Comparison of ENCODE assay signal across 34 cellular contexts in the genomic region with DNA sequence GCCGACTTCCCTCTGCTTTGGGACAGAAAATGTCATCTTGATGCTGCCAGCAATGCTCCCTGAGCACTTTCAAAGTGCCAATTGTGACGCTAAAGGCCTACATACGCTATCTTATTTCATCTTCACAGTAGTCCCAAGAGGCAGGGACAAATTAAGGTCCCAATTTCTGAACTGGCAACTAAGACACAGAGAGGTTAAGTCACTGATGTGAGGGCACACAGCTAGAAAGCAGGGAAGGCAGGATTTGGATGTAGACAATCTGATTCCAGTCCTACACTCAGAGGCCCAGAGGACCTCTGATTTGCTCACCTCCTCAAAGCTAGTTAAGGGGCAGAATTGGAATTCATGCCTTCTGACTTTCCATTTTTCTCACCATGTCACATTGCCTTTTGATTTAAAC.
"Had no signal": no experiment of that assay in that cellular context is flagged by ENCODE, and none has a peak within 500 bp of the region (broad histone marks: within the 10 kb centered on the region; RNA-seq: fewer than 3 reads in every experiment).

No MANE protein-coding gene starts in this region.

- DNase-seq: Karpas-422, Kasumi-1, MG63, MM.1S, MV-4-11, NCI-H1048, NCI-H1092, NCI-H1092 treated with DMSO at 0.1 percent for 48 hours, NCI-H1105, NCI-H1105 treated with DMSO at 0.1 percent for 48 hours, NCI-H1417, NCI-H1417 treated with DMSO at 0.1 percent for 48 hours, NCI-H1436, NCI-H1436 treated with DMSO at 0.1 percent for 48 hours, NCI-H1694, NCI-H1694 treated with DMSO at 0.1 percent for 48 hours, NCI-H187, NCI-H187 treated with DMSO at 0.1 percent for 48 hours, NCI-H1930, NCI-H2029, NCI-H2029 treated with DMSO at 0.1 percent for 48 hours, NCI-H2081, NCI-H2081 treated with DMSO at 0.1 percent for 48 hours, NCI-H2107, NCI-H2171, NCI-H2171 treated with DMSO at 0.1 percent for 48 hours, NCI-H2227 treated with DMSO at 0.1 percent for 48 hours, NCI-H226, NCI-H345, NCI-H446, NCI-H446 treated with DMSO at 0.1 percent for 48 hours, NCI-H510A, NCI-H510A treated with DMSO at 0.1 percent for 48 hours, NCI-H524 had no signal

- H3K36me3 ChIP-seq: MG63 had no signal

- H3K27me3 ChIP-seq: MG63 had no signal

- H3K4me3 ChIP-seq: MG63 had no signal

- H3K9me3 ChIP-seq: MG63 had no signal
